ENCODE assay signal across 8 cellular contexts in the genomic region with DNA sequence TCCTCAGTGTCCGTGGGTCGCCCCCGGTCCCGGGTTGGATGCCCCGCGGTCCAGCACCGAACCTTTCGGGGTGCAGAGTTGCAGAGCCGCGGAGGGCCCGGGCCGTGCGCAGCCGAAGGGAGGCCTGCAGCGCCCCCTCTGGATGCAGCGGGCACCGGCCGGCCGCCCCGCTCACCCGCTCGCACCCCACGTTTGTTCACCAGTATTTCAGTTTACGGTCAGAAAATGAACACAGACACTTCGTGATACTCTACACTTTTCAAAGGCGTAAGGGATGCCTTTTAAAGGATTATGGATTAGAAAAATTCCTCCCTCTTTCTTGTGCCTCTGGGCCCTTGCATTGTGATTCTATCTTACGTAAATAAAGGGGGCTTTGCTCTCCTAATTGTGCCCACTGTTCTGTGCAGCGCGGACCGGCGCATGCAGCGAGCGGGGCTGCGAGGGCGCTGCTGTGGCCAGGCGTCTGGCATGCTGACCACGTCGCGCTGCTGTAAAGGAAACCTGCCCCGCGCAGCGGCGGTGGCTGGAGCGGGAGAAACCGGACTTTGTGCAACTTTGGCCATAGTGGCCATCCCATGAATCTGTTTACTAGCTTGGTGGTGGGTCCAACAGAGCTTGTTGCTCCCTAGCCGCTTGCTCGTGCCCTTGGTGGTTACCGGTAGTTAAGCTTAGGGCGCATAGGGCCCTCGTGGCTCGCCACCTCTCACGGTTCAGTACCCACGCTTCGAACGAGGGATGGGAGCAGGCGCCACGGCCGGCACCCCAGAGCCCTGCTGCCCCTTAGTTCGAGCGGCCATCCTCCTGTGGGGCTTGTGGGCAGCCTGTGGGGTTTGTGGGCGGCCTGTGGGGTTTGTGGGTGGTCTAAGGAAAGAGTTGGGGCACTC. TPM values are rescaled to one million over a fixed set of nuclear protein-coding genes. Genes with fewer than 3 reads are reported as not detected.
DNase-seq lines count a peak whose midpoint lies in the region; ATAC-seq and TF ChIP-seq lines count a peak whose summit lies in the region.

No MANE protein-coding gene starts in this region.

- H3K27ac ChIP-seq in AG04450 (ENCODE audit: low read depth, low read length): no peak overlapping the region
- no peak overlapping the region for H3K27ac ChIP-seq in cardiac muscle cell

- TF ChIP-seq CTCF in AG04450 (IDR thresholded peaks at IDR 0.05; ENCODE audit: low read depth, low read length) (peak; percentile 56), cardiac muscle cell (IDR thresholded peaks at IDR 0.05; ENCODE audit: low read depth, low read length) (peak; percentile 64)

- no peak for ATAC-seq in HG03432 (IDR thresholded peaks at IDR 0.05; ENCODE audit: unreplicated experiment)
- ATAC-seq in HG02759 (IDR thresholded peaks at IDR 0.05; ENCODE audit: unreplicated experiment): no peak
- ATAC-seq in HG03342 (IDR thresholded peaks at IDR 0.05; ENCODE audit: unreplicated experiment): no peak

- in situ Hi-C loops in HAP-1 (cut with MboI; ENCODE audit: low sequenced_read_pairs): no loop called here

- H3K27me3 Mint-ChIP-seq in activated naive CD4-positive, alpha-beta T cell treated with anti-CD3 and anti-CD28 coated beads, Interleukin-2, amount 50 U/mL, for 24 hours: peaks cover 28% of the 10 kb centered on the region

- CTCF ChIA-PET in AG04450 (lab: Charles Lee): no interaction called here

- POLR2A ChIA-PET in AG04450 (lab: Yijun Ruan, JAX): no interaction called here

- no peaks in the 10 kb centered on the region for H3K36me3 ChIP-seq in HAP-1 (replicated peaks)
- peaks cover 1% of the 10 kb centered on the region for H3K36me3 ChIP-seq in cardiac muscle cell

- H3K36me3 Mint-ChIP-seq in activated naive CD4-positive, alpha-beta T cell treated with anti-CD3 and anti-CD28 coated beads, Interleukin-2, amount 50 U/mL, for 24 hours: no peaks in the 10 kb centered on the region

- H3K4me1 ChIP-seq in HAP-1: peaks cover 6% of the 10 kb centered on the region
- peaks cover 13% of the 10 kb centered on the region for H3K4me1 ChIP-seq in cardiac muscle cell (ENCODE audit: low read depth)

- no peak overlapping the region for H3K27ac Mint-ChIP-seq in activated naive CD4-positive, alpha-beta T cell treated with anti-CD3 and anti-CD28 coated beads, Interleukin-2, amount 50 U/mL, for 24 hours

- H3K4me3 Mint-ChIP-seq in activated naive CD4-positive, alpha-beta T cell treated with anti-CD3 and anti-CD28 coated beads, Interleukin-2, amount 50 U/mL, for 24 hours: peak overlapping the region; percentile 72

- H3K4me3 ChIP-seq in AG04450 (ENCODE audit: low read depth, low read length) (peak overlapping the region; percentile 74), HAP-1 (peak overlapping the region; percentile 29), cardiac muscle cell (peak overlapping the region; percentile 53)

- no peaks in the 10 kb centered on the region for H3K27me3 ChIP-seq in AG04450 (ENCODE audit: control insufficient read depth, insufficient read depth, low read length)
- peaks cover 29% of the 10 kb centered on the region for H3K27me3 ChIP-seq in HAP-1 (ENCODE audit: low read depth)
- peaks cover 8% of the 10 kb centered on the region for H3K27me3 ChIP-seq in cardiac muscle cell

- no peak for DNase-seq in AG04450 (ENCODE audit: low read depth, low spot score)
- DNase-seq in HAP-1 (ENCODE audit: low spot score in 2 of 2): peak; percentile 42 to 65
- peak; percentile 49 to 62 for DNase-seq in cardiac muscle cell (ENCODE audit: low read depth in 1 of 2, low spot score in 1 of 2)
- DNase-seq in pons (ENCODE audit: low spot score): peak; percentile 15

- H3K4me1 Mint-ChIP-seq in activated naive CD4-positive, alpha-beta T cell treated with anti-CD3 and anti-CD28 coated beads, Interleukin-2, amount 50 U/mL, for 24 hours: peaks cover 26% of the 10 kb centered on the region

- H3K9me3 ChIP-seq in AG04450 (ENCODE audit: control insufficient read depth, insufficient read depth, low read length) (peaks cover 33% of the 10 kb centered on the region), HAP-1 (no peaks in the 10 kb centered on the region), cardiac muscle cell (ENCODE audit: low read depth) (no peaks in the 10 kb centered on the region)

- no peaks in the 10 kb centered on the region for H3K9me3 Mint-ChIP-seq in activated naive CD4-positive, alpha-beta T cell treated with anti-CD3 and anti-CD28 coated beads, Interleukin-2, amount 50 U/mL, for 24 hours

RNA-seq across cellular contexts. Expression of a gene that starts 0.8 kb away (rescaled TPM):
- polyA plus RNA-seq in AG04450 (2011; rRNA removed): 236 and 293 TPM in 2 replicates
- polyA minus RNA-seq in AG04450 (2011; rRNA and poly(A)+ RNA removed): 177 and 193 TPM in 2 replicates
- total RNA-seq in cardiac muscle cell: 56.2 and 57.2 TPM in 2 replicates
- polyA plus RNA-seq in cardiac muscle cell: 91.6 and 98.3 TPM in 2 replicates

RNA-seq across cellular contexts. Expression of a gene that starts 50.3 kb away (rescaled TPM):
- polyA plus RNA-seq in AG04450 (2011; rRNA removed) (23.6 and 26.4 TPM in 2 replicates), cardiac muscle cell (27.4 and 48.8 TPM in 2 replicates)
- polyA minus RNA-seq in AG04450 (2011; rRNA and poly(A)+ RNA removed): 22.5 and 22.8 TPM in 2 replicates
- 8.0 and 10.7 TPM in 2 replicates for total RNA-seq in cardiac muscle cell
